Comparison of ENCODE assay signal across 27 cellular contexts in the genomic region with DNA sequence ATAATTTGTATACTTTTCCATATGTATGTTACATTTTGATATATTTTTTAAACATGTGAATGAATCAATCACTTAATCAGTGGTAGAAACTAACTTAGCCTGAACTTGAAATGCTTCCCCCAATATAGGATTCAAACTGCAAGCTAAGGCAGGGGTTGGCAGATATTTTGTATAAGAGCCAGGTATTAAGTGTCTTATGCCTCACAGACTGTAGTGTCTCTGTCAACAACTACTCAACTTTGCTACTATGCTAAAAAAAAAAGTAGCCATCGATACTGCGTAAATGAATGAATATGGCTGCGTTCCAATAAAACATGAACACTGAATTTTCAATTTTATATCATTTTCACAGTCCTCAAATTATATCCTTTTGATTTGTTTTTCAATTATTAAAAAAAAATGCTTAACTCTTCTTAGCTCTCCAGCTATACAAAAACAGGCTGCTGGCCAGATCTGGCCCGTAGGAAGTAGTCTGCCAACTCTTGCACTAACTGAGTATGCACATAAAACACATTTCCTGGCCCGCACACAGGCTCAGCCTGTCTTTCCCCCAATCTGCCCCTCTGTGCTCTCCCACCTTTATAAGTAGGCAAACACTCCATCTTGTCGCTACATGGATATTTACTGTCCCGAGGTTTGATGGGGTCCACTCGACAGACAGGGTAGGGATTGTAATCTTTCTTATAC.
"Had no signal": no experiment of that assay in that cellular context is flagged by ENCODE, and none has a peak within 500 bp of the region (broad histone marks: within the 10 kb centered on the region; RNA-seq: fewer than 3 reads in every experiment).

No MANE protein-coding gene starts in this region.

- H3K36me3 ChIP-seq: ascending aorta, cardiac muscle cell, SJCRH30 had no signal

- H3K27me3 ChIP-seq: ascending aorta, cardiac muscle cell, SJCRH30 had no signal

- H3K4me3 ChIP-seq: ascending aorta, cardiac muscle cell, PC-9, SJCRH30, SK-N-MC had no signal

- H3K4me1 ChIP-seq: ascending aorta, SJCRH30 had no signal

- DNase-seq: activated CD4-positive, alpha-beta T cell treated with anti-CD3 and anti-CD28 coated beads for 36 hours; activated CD4-positive, alpha-beta T cell treated with anti-CD3 and anti-CD28 coated beads, Interleukin-2, amount 10 ng/mL, durations not matched to agents 7 days and 5 days; activated CD4-positive, alpha-beta T cell treated with anti-CD3 and anti-CD28 coated beads, Interleukin-2, amount 50 U/mL, for 48 hours; activated CD8-positive, alpha-beta T cell treated with anti-CD3 and anti-CD28 coated beads, Interleukin-2, amount 10 ng/mL, durations not matched to agents 7 days and 5 days; activated gamma-delta T cell; activated naive CD4-positive, alpha-beta T cell treated with Interleukin-2 at 50 U/mL for 16 hours; activated naive CD8-positive, alpha-beta T cell treated with anti-CD3 and anti-CD28 coated beads, Interleukin-2, amount 10 ng/mL, durations not matched to agents 7 days and 5 days; activated T-cell treated with anti-CD3 and anti-CD28 coated beads, Interleukin-2, amount 50 U/mL, for 24 hours; amygdala; NCI-H1105 treated with DMSO at 0.1 percent for 48 hours; NCI-H1436; NCI-H1694; NCI-H1930; NCI-H2107; NCI-H2171 treated with DMSO at 0.1 percent for 48 hours; NCI-H2227 treated with DMSO at 0.1 percent for 48 hours; NCI-H524 treated with DMSO at 0.1 percent for 48 hours; PC-9; SHP77; SJCRH30 had no signal

- H3K27ac ChIP-seq: ascending aorta, cardiac muscle cell, KMS-11, PC-9, RWPE1, SJCRH30, SK-N-MC had no signal

- ATAC-seq: activated CD4-positive, alpha-beta T cell treated with anti-CD3 and anti-CD28 coated beads for 36 hours; activated CD4-positive, CD25-positive, alpha-beta regulatory T cell treated with anti-CD3 and anti-CD28 coated beads, Interleukin-2, amount 50 U/mL, for 24 hours; activated CD8-positive, alpha-beta T cell treated with anti-CD3 and anti-CD28 coated beads, Interleukin-2, amount 10 ng/mL, durations not matched to agents 7 days and 5 days; WTC11 had no signal

- H3K9me3 ChIP-seq: ascending aorta, SJCRH30 had no signal
